In genomic region chr6:16132909-16133308, GRCh38 we compare ENCODE assay signal across 11 cellular contexts. TPM values are rescaled to one million over a fixed set of nuclear protein-coding genes. Genes with fewer than 3 reads are reported as not detected.
DNase-seq lines count a peak whose midpoint lies in the region; ATAC-seq and TF ChIP-seq lines count a peak whose summit lies in the region.
"Had no signal": no experiment of that assay in that cellular context is flagged by ENCODE, and none has a peak within 500 bp of the region (broad histone marks: within the 10 kb centered on the region; RNA-seq: fewer than 3 reads in every experiment).

No MANE protein-coding gene starts in this region.

- H3K27me3 ChIP-seq in CD4-positive, alpha-beta T cell (ENCODE audit: control insufficient read depth, insufficient read depth, low read length) = no peaks in the 10 kb centered on the region
- H3K27me3 ChIP-seq in Karpas-422 (ENCODE audit: low read length) (no peaks in the 10 kb centered on the region), neural cell (ENCODE audit: insufficient read depth, low read depth, low read length) (peaks cover 10% of the 10 kb centered on the region)

- H2AFZ ChIP-seq in Karpas-422 (ENCODE audit: low read length) (no peak overlapping the region), neural cell (ENCODE audit: low read depth, low read length) (no peak overlapping the region)

- H3K36me3 ChIP-seq in Karpas-422 (ENCODE audit: insufficient read depth, low read length) (peaks cover 44% of the 10 kb centered on the region; the same call in 1 of the 2 replicates), neural cell (ENCODE audit: insufficient read depth, low read length) (no peaks in the 10 kb centered on the region)

- H3K79me2 ChIP-seq in Karpas-422 (ENCODE audit: low read length) = peaks cover 87% of the 10 kb centered on the region
- no peaks in the 10 kb centered on the region for H3K79me2 ChIP-seq in neural cell (replicated peaks; ENCODE audit: insufficient read depth, low read length)

- intact Hi-C loops in CD4-positive, alpha-beta T cell (cut with DNase I, micrococcal nuclease) = loop anchor here (10.0 kb wide), 2 partner anchors 632 to 1462 kb away; partner anchors contain the start of gene ATXN1 (in 1 of the 2)

- no peak for TF ChIP-seq RAD21 in neural cell (conservative IDR thresholded peaks at IDR 0.05)

- TF ChIP-seq CTCF in CD4-positive, alpha-beta T cell (IDR thresholded peaks at IDR 0.05) = no peak
- TF ChIP-seq CTCF in neural cell (IDR thresholded peaks at IDR 0.05; ENCODE audit: poor library complexity, severe bottlenecking) = no peak

- ATAC-seq in CD4-positive, alpha-beta T cell (ENCODE audit: poor library complexity) = no peak
- ATAC-seq in central memory CD8-positive, alpha-beta T cell (replicated peaks; ENCODE audit: extremely low read depth, poor library complexity, severe bottlenecking) = no peak
- ATAC-seq in GM19463 (IDR thresholded peaks at IDR 0.05; ENCODE audit: unreplicated experiment) = no peak

- peak overlapping the region; percentile 99 for H3K4me3 Mint-ChIP-seq in CD4-positive, alpha-beta T cell
- H3K4me3 Mint-ChIP-seq in central memory CD8-positive, alpha-beta T cell = peak overlapping the region; percentile 92

- no peaks in the 10 kb centered on the region for H3K9me2 ChIP-seq in Karpas-422 (replicated peaks; ENCODE audit: insufficient read depth, low read length)
- no peaks in the 10 kb centered on the region for H3K9me2 ChIP-seq in neural cell (ENCODE audit: insufficient read depth, low read length)

- H3F3A ChIP-seq in neural cell (ENCODE audit: insufficient read depth, low read length, poor library complexity, severe bottlenecking) = no peaks in the 10 kb centered on the region

- DNase-seq in CD4-positive, alpha-beta T cell = no peak
- no peak for DNase-seq in Karpas-422
- no peak for DNase-seq in central memory CD8-positive, alpha-beta T cell (ENCODE audit: low spot score in 2 of 2)
- no peak for DNase-seq in kidney glomerular epithelial cell (lab: John Stamatoyannopoulos, UW)
- DNase-seq in medulla oblongata (ENCODE audit: extremely low spot score) = no peak
- no peak for DNase-seq in NCI-H187 (lab: John Stamatoyannopoulos, UW)
- DNase-seq: cerebellar nuclear complex, NCI-H2029 treated with DMSO at 0.1 percent for 48 hours had no signal

- H3K4me1 Mint-ChIP-seq in CD4-positive, alpha-beta T cell (ENCODE audit: low read depth) = peaks cover 73% of the 10 kb centered on the region
- H3K4me1 Mint-ChIP-seq in central memory CD8-positive, alpha-beta T cell = peaks cover 58% of the 10 kb centered on the region

- H3K36me3 Mint-ChIP-seq in CD4-positive, alpha-beta T cell (ENCODE audit: low read depth) = peaks cover 85% of the 10 kb centered on the region
- H3K36me3 Mint-ChIP-seq in central memory CD8-positive, alpha-beta T cell (ENCODE audit: insufficient read depth) = peaks cover 56% of the 10 kb centered on the region

- CTCF ChIA-PET in CD4-positive, alpha-beta T cell (lab: Charles Lee) = interaction anchor here (0.6 kb wide), 2 partner anchors 12 to 72 kb away, joined by 3 to 4 read pairs; no protein-coding TSS in a partner anchor

- peak overlapping the region; percentile 84 for H3K4me3 ChIP-seq in Karpas-422 (ENCODE audit: low read length)
- H3K4me3 ChIP-seq in neural cell (ENCODE audit: low read length) = peak overlapping the region; percentile 94

- peak overlapping the region; percentile 25; the same call in 1 of the 2 replicates for H3K9ac ChIP-seq in Karpas-422 (ENCODE audit: low read length)
- no peak overlapping the region for H3K9ac ChIP-seq in neural cell (ENCODE audit: low read length)

- H4K20me1 ChIP-seq in Karpas-422 (ENCODE audit: insufficient read depth, low read depth, low read length) (peaks cover 29% of the 10 kb centered on the region), neural cell (ENCODE audit: insufficient read depth) (no peaks in the 10 kb centered on the region)

- no peak for TF ChIP-seq EP300 in neural cell (conservative IDR thresholded peaks at IDR 0.05; ENCODE audit: poor library complexity, severe bottlenecking)

- peaks cover 70% of the 10 kb centered on the region for H3K4me1 ChIP-seq in Karpas-422 (ENCODE audit: low read length)

- POLR2A ChIA-PET in CD4-positive, alpha-beta T cell (lab: Charles Lee) = interaction anchor here (6.4 kb wide), 1 partner anchor 47 kb away, joined by 68 read pairs; no protein-coding TSS in a partner anchor

- H3K4me2 ChIP-seq in Karpas-422 (ENCODE audit: low read depth, low read length, poor library complexity, severe bottlenecking) (peak overlapping the region; percentile 88), neural cell (ENCODE audit: low read length) (no peak overlapping the region)

- H3K27ac ChIP-seq in CD4-positive, alpha-beta T cell (ENCODE audit: low read depth, low read length) = no peak overlapping the region
- H3K27ac ChIP-seq in Karpas-422 (ENCODE audit: low read length) (peak overlapping the region; percentile 88; the same call in 1 of the 2 replicates), neural cell (ENCODE audit: low read length) (no peak overlapping the region)
- H3K27ac ChIP-seq: VCaP had no signal

- peak overlapping the region; percentile 98 for H3K27ac Mint-ChIP-seq in CD4-positive, alpha-beta T cell
- peak overlapping the region; percentile 93 for H3K27ac Mint-ChIP-seq in central memory CD8-positive, alpha-beta T cell (ENCODE audit: low read depth)

- H3K9me3 Mint-ChIP-seq in CD4-positive, alpha-beta T cell = no peaks in the 10 kb centered on the region
- H3K9me3 Mint-ChIP-seq in central memory CD8-positive, alpha-beta T cell = no peaks in the 10 kb centered on the region

- no peaks in the 10 kb centered on the region for H3K27me3 Mint-ChIP-seq in CD4-positive, alpha-beta T cell
- H3K27me3 Mint-ChIP-seq in central memory CD8-positive, alpha-beta T cell = no peaks in the 10 kb centered on the region

- no peaks in the 10 kb centered on the region for H3K9me3 ChIP-seq in CD4-positive, alpha-beta T cell (ENCODE audit: control insufficient read depth, low read length)
- H3K9me3 ChIP-seq in Karpas-422 (ENCODE audit: low read length) (no peaks in the 10 kb centered on the region), neural cell (ENCODE audit: low read length) (no peaks in the 10 kb centered on the region)

TF ChIP-seq in neural cell, 6 proteins besides CTCF, POLR2A, EP300 and RAD21:
- TF ChIP-seq REST (IDR thresholded peaks at IDR 0.05; ENCODE audit: borderline replicate concordance) (no peak), SMC3 (conservative IDR thresholded peaks at IDR 0.05; ENCODE audit: poor library complexity) (no peak), MXI1 (conservative IDR thresholded peaks at IDR 0.05; ENCODE audit: poor library complexity, severe bottlenecking) (no peak), TAF1 (IDR thresholded peaks at IDR 0.05; ENCODE audit: low read depth) (no peak)
TF ChIP-seq in neural cell: peak in this region for 0.

RNA-seq across cellular contexts. Expression of gene MYLIP, which starts 4.0 kb away (rescaled TPM):
- 100 to 1,000 TPM; 324 TPM for total RNA-seq in CD4-positive, alpha-beta T cell
- total RNA-seq in Karpas-422 (2014; rRNA removed; shearing (Covaris generic); ENCODE audit: low replicate concordance) = 69.5 and 71.0 TPM in 2 replicates
- 8.1 and 10.9 TPM in 2 replicates for polyA plus RNA-seq in neural cell
- 19.2 and 21.7 TPM in 2 replicates for polyA minus RNA-seq in neural cell
